Comparison of ENCODE assay signal across 14 cellular contexts in genomic region chr12:6987956-6988573, GRCh38. TPM values are rescaled to one million over a fixed set of nuclear protein-coding genes. Genes with fewer than 3 reads are reported as not detected.
DNase-seq lines count a peak whose midpoint lies in the region; TF ChIP-seq lines count a peak whose summit lies in the region.
"Had no signal": no experiment of that assay in that cellular context is flagged by ENCODE, and none has a peak within 500 bp of the region (broad histone marks: within the 10 kb centered on the region; RNA-seq: fewer than 3 reads in every experiment).

No MANE protein-coding gene starts in this region.

- H4K8ac ChIP-seq in mesendoderm (ENCODE audit: low read depth, low read length), result no peak overlapping the region

- TF ChIP-seq CTCF in thyroid gland (IDR thresholded peaks at IDR 0.05), result no peak

- H3K79me2 ChIP-seq in mesendoderm (ENCODE audit: control insufficient read depth, insufficient read depth, low read length), result no peaks in the 10 kb centered on the region

- H3K79me1 ChIP-seq in mesendoderm (ENCODE audit: low read length), result no peaks in the 10 kb centered on the region

- no peak overlapping the region for H3K56ac ChIP-seq in mesendoderm (ENCODE audit: low read length)

- H3K4me2 ChIP-seq in mesendoderm (ENCODE audit: low read length), result no peak overlapping the region

- H3K9ac ChIP-seq in mesendoderm (ENCODE audit: low read length), result no peak overlapping the region

- no peak overlapping the region for H2BK5ac ChIP-seq in mesendoderm (ENCODE audit: low read length)

- peak in 1 of 2 donors; percentile 42 for TF ChIP-seq POLR2A in thyroid gland (IDR thresholded peaks at IDR 0.05)

- intact Hi-C loops in thyroid gland (cut with DNase I), result no loop called here

- H2BK15ac ChIP-seq in mesendoderm (replicated peaks; ENCODE audit: low read depth), result no peak overlapping the region

- no peak overlapping the region for H3K23ac ChIP-seq in mesendoderm (ENCODE audit: low read length)

- no peak overlapping the region for H4K5ac ChIP-seq in mesendoderm (ENCODE audit: low read length)

- H2AK5ac ChIP-seq in mesendoderm (ENCODE audit: low read length), result no peak overlapping the region

- H3K4me1 ChIP-seq in mesendoderm (ENCODE audit: control insufficient read depth, low read depth, low read length), result no peaks in the 10 kb centered on the region
- peaks cover 20 to 26% of the 10 kb centered on the region in 2 donors for H3K4me1 ChIP-seq in thyroid gland
- H3K4me1 ChIP-seq: right atrium auricular region had no signal

- H3K36me3 ChIP-seq in mesendoderm (ENCODE audit: control insufficient read depth, insufficient read depth, low read length) (peaks cover 4% of the 10 kb centered on the region), thyroid gland (peaks cover 0 to 3% of the 10 kb centered on the region in 2 donors)

- no peak overlapping the region for H2BK120ac ChIP-seq in mesendoderm (ENCODE audit: low read depth, low read length)

- H3K4ac ChIP-seq in mesendoderm (ENCODE audit: low read depth, low read length), result no peak overlapping the region

- H3K18ac ChIP-seq in mesendoderm (ENCODE audit: low read length), result no peak overlapping the region

- H3K27me3 ChIP-seq in mesendoderm (ENCODE audit: insufficient read depth, low read length, poor library complexity) (no peaks in the 10 kb centered on the region), thyroid gland (no peaks in the 10 kb centered on the region)
- H3K27me3 ChIP-seq: right atrium auricular region had no signal

- H3K4me3 ChIP-seq in mesendoderm (ENCODE audit: low read length) (no peak overlapping the region), thyroid gland (replicated peaks in 1 of 3) (no peak overlapping the region)
- H3K4me3 ChIP-seq: right atrium auricular region had no signal

- peak overlapping the region; percentile 44 for H3K27ac ChIP-seq in mesendoderm (ENCODE audit: low read depth, low read length)
- peak overlapping the region; percentile 73 to 96 (median 89) for H3K27ac ChIP-seq in thyroid gland
- H3K27ac ChIP-seq: right atrium auricular region had no signal

- DNase-seq in NCI-H2029 (lab: John Stamatoyannopoulos, UW) (peak; percentile 78), cerebellum (ENCODE audit: low spot score) (peak; percentile 53), mesendoderm (no peak), thyroid gland (peak; percentile 92 to 94), DMS153 (lab: John Stamatoyannopoulos, UW) (no peak), NCI-H1694 (lab: John Stamatoyannopoulos, UW) (no peak), NCI-H1930 (lab: John Stamatoyannopoulos, UW) (no peak)
- DNase-seq: activated CD4-positive, alpha-beta memory T cell treated with anti-CD3 and anti-CD28 coated beads, Interleukin-2, amount 10 ng/mL, durations not matched to agents 7 days and 5 days; HCEC 1CT; IMR-90; NCI-H1092; NCI-H446 treated with DMSO at 0.1 percent for 48 hours; stimulated activated CD4-positive, alpha-beta T cell treated with anti-CD3 and anti-CD28 coated beads, Interleukin-2, amount 100 ng/mL, for 48 hours had no signal

- no peaks in the 10 kb centered on the region for H3K9me3 ChIP-seq in thyroid gland
- H3K9me3 ChIP-seq: right atrium auricular region had no signal

- WGBS in mesendoderm (ENCODE audit: extremely low coverage, insufficient coverage, low lambda C conversion rate), result no CpG with 5 or more reads among the region's 11 CpGs
- WGBS in thyroid gland, 2 donors, result 57 to 61% methylated on average over 11 of the region's 11 CpGs

RNA-seq across cellular contexts. Expression of gene EMG1, which starts 17.4 kb away (rescaled TPM):
- total RNA-seq in cerebellum (23.3 TPM), thyroid gland (10 to 100 TPM; 19.9 to 53.1 (median 45.6) TPM)
- 119 TPM for polyA plus RNA-seq in mesendoderm (2013, experiment 1 of 2)
- polyA plus RNA-seq in mesendoderm (2013, experiment 2 of 2), result 115 TPM

RNA-seq across cellular contexts. Expression of gene PHB2, which starts 17.6 kb away (rescaled TPM):
- total RNA-seq in cerebellum, result 74.0 TPM
- polyA plus RNA-seq in mesendoderm (2013, experiment 1 of 2), result 473 TPM
- 476 TPM for polyA plus RNA-seq in mesendoderm (2013, experiment 2 of 2)
- total RNA-seq in thyroid gland, result 100 to 1,000 TPM; 153 to 284 (median 220) TPM

RNA-seq across cellular contexts. Expression of gene LPCAT3, which starts 30.2 kb away (rescaled TPM):
- total RNA-seq in cerebellum, result 13.6 TPM
- polyA plus RNA-seq in mesendoderm (2013, experiment 1 of 2), result 42.9 TPM
- polyA plus RNA-seq in mesendoderm (2013, experiment 2 of 2), result 41.1 TPM
- total RNA-seq in thyroid gland, result 10 to 100 TPM; 45.1 to 68.4 (median 58.5) TPM

RNA-seq across cellular contexts. Expression of gene PTPN6, which starts 36.9 kb away (rescaled TPM):
- total RNA-seq in cerebellum, result 2.9 TPM
- 13.2 TPM for polyA plus RNA-seq in mesendoderm (2013, experiment 1 of 2)
- 14.1 TPM for polyA plus RNA-seq in mesendoderm (2013, experiment 2 of 2)
- 10 to 100 TPM; 21.7 to 32.3 (median 31.4) TPM for total RNA-seq in thyroid gland

RNA-seq across cellular contexts. Expression of gene C12orf57, which starts 44.2 kb away (rescaled TPM):
- total RNA-seq in cerebellum (131 TPM), thyroid gland (100 to 1,000 TPM; 344 to 666 (median 383) TPM)
- 146 TPM for polyA plus RNA-seq in mesendoderm (2013, experiment 1 of 2)
- polyA plus RNA-seq in mesendoderm (2013, experiment 2 of 2), result 141 TPM

Comparison
In these comparisons a context has a peak if more than half of its experiments do, and no peak if none do; other contexts are left out.
1. DNase-seq: peak in NCI-H2029 (single experiment), cerebellum (single experiment) and thyroid gland (2 of 2); none in mesendoderm (single experiment), DMS153 (single experiment), NCI-H1694 (single experiment) and NCI-H1930 (0 of 2).